9 cellular contexts compared by ENCODE assay signal in the genomic region with DNA sequence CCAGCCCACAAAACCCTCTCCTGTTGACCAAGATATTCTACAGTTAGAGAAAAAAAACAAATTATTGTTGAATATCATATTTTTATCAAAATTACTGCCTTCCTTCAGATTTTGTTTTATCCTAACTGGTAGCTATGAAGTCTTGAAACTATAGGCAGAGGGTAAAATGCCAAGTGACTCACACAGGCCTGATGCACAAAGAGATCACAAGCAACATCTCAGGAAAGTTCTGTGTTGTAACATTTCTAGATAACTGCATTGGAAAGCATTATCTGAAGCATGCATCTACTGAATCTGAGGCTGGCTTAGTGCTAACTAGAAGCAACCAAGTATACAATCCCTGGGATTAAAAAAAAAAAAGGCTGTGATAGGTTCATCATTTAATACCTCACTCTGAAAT.
"Had no signal": no experiment of that assay in that cellular context is flagged by ENCODE, and none has a peak within 500 bp of the region (broad histone marks: within the 10 kb centered on the region; RNA-seq: fewer than 3 reads in every experiment).

No MANE protein-coding gene starts in this region.

- H2AFZ ChIP-seq: GM23248 had no signal

- H3K4me3 ChIP-seq: GM23248, HAP-1, K562 had no signal

- H3K9ac ChIP-seq: GM23248 had no signal

- H3K9me3 ChIP-seq: HAP-1 had no signal

- H3K4me1 ChIP-seq: HAP-1 had no signal

- H3K36me3 ChIP-seq: HAP-1 had no signal

- DNase-seq: GM23248, GOT3, H7, HFFc6, IMR-90 had no signal

- H3K27ac ChIP-seq: GM23248 had no signal

- FAIRE-seq: HTR-8/SVneo, K562 had no signal

- ATAC-seq: HCT116, K562 had no signal
